In genomic region chr1:34865981-34866761, GRCh38 we compare ENCODE assay signal across 8 cellular contexts. TPM values are rescaled to one million over a fixed set of nuclear protein-coding genes. Genes with fewer than 3 reads are reported as not detected.
DNase-seq lines count a peak whose midpoint lies in the region; ATAC-seq and TF ChIP-seq lines count a peak whose summit lies in the region.

No MANE protein-coding gene starts in this region.

- H3K36me3 ChIP-seq in mucosa of descending colon (ENCODE audit: low read depth), result no peaks in the 10 kb centered on the region

- H3K9me3 ChIP-seq in mucosa of descending colon, result no peaks in the 10 kb centered on the region

- H3K4me3 ChIP-seq in epithelial cell of esophagus (ENCODE audit: low read length) (peak overlapping the region; percentile 68), mucosa of descending colon (peak overlapping the region; percentile 29)

- intact Hi-C loops in mucosa of descending colon (cut with DNase I, micrococcal nuclease), result no loop called here

- ATAC-seq in HG03095 (IDR thresholded peaks at IDR 0.05; ENCODE audit: unreplicated experiment) (peak; percentile 64), mucosa of descending colon (peak; percentile 92), HG03469 (IDR thresholded peaks at IDR 0.05; ENCODE audit: unreplicated experiment) (no peak)

- peaks cover 21% of the 10 kb centered on the region for H3K4me1 ChIP-seq in mucosa of descending colon (ENCODE audit: low read depth)

- peak; percentile 25 for TF ChIP-seq POLR2A in GM15510 (IDR thresholded peaks at IDR 0.05; ENCODE audit: borderline replicate concordance, extremely low read depth, insufficient read length)

- TF ChIP-seq CTCF in epithelial cell of esophagus (IDR thresholded peaks at IDR 0.05; ENCODE audit: insufficient read depth, low read depth, low read length, missing control alignments) (peak; percentile 91), mucosa of descending colon (IDR thresholded peaks at IDR 0.05) (peak; percentile 93)

- DNase-seq in NOMO-1 treated with DMSO at 0.1 percent for 48 hours (lab: John Stamatoyannopoulos, UW; ENCODE audit: unreplicated experiment) (peak; percentile 53), activated T-cell treated with anti-CD3 and anti-CD28 coated beads for 1 hour (ENCODE audit: low read depth) (peak; percentile 95), epithelial cell of esophagus (ENCODE audit: low read depth) (peak; percentile 58), mucosa of descending colon (peak; percentile 92 to 95 (median 95))
- DNase-seq in stimulated activated CD8-positive, alpha-beta memory T cell treated with anti-CD3 and anti-CD28 coated beads, Interleukin-2, amount 100 ng/mL, for 48 hours (ENCODE audit: low read depth in 2 of 2), result peak; percentile 87 to 90

RNA-seq across cellular contexts. Expression of gene SMIM12, which starts 6.6 kb away (rescaled TPM):
- total RNA-seq in mucosa of descending colon, result 10 to 100 TPM; 50.8 to 53.8 (median 51.8) TPM
